Comparison of ENCODE assay signal across 15 cellular contexts in the genomic region with DNA sequence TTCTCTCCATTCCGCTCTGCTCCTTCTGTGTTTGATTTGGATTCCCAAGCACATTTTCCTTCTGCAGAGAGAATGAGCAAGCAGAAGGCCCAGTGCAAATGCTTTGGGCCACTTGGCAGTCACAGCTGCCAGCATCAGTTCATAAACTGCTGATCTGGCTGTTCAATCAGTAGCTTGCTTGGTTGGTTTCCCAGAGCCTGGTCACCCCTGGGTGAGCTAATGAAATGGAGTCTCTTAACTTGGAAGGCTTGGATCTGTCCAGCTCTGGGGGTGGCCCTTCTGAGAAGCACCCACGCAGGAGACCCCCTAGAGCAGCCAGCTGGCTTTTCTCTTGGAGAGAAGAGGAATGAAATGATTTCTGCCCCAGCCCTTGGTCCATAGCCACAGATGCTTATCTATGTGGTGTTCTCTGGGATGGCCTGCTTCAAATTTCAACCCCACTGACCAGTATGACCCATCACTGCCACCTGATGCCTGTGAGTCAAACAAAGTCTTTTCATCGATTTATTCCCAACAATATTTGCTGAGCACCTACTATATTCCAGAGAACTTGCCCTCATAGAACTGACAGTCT. TPM values are rescaled to one million over a fixed set of nuclear protein-coding genes. Genes with fewer than 3 reads are reported as not detected.
DNase-seq lines count a peak whose midpoint lies in the region; ATAC-seq and TF ChIP-seq lines count a peak whose summit lies in the region.
"Had no signal": no experiment of that assay in that cellular context is flagged by ENCODE, and none has a peak within 500 bp of the region (broad histone marks: within the 10 kb centered on the region; RNA-seq: fewer than 3 reads in every experiment).

No MANE protein-coding gene starts in this region.

- WGBS in heart right ventricle, 2 donors, result 86 to 88% methylated on average over 3 of the region's 3 CpGs
- WGBS in right lobe of liver (ENCODE audit: insufficient coverage, low coverage, low lambda C conversion rate, missing lambda C conversion rate), result 43% methylated on average over 2 of the region's 3 CpGs
- WGBS in aorta, 2 donors, result 39 to 43% methylated on average over 3 of the region's 3 CpGs

- peaks cover 10 to 36% (median 19%) of the 10 kb centered on the region in 9 donors for H3K4me1 ChIP-seq in heart right ventricle
- no peaks in the 10 kb centered on the region for H3K4me1 ChIP-seq in right lobe of liver
- H3K4me1 ChIP-seq in aorta (ENCODE audit: control insufficient read depth in 1 of 2, insufficient read depth in 2 of 2, low read length in 2 of 2), result no peaks in the 10 kb centered on the region

- H3K4me3 ChIP-seq in heart right ventricle (no peak overlapping the region), right lobe of liver (no peak overlapping the region), aorta (ENCODE audit: low read length in 2 of 2) (no peak overlapping the region)
- H3K4me3 ChIP-seq: esophagus muscularis mucosa, uterus had no signal

- TF ChIP-seq CTCF in heart right ventricle (IDR thresholded peaks at IDR 0.05), result no peak
- TF ChIP-seq CTCF in right lobe of liver (IDR thresholded peaks at IDR 0.05), result no peak

- H3K27me3 ChIP-seq in heart right ventricle (no peaks in the 10 kb centered on the region), right lobe of liver (no peaks in the 10 kb centered on the region), aorta (ENCODE audit: control insufficient read depth in 1 of 2, insufficient read depth in 2 of 2, low read length in 1 of 2) (no peaks in the 10 kb centered on the region)
- H3K27me3 ChIP-seq: esophagus muscularis mucosa, uterus had no signal

- no peaks in the 10 kb centered on the region for H3K36me3 ChIP-seq in heart right ventricle
- H3K36me3 ChIP-seq in right lobe of liver, result no peaks in the 10 kb centered on the region
- H3K36me3 ChIP-seq in aorta (ENCODE audit: control insufficient read depth in 1 of 2, insufficient read depth in 2 of 2, low read length in 1 of 2), result no peaks in the 10 kb centered on the region
- H3K36me3 ChIP-seq: esophagus muscularis mucosa, uterus had no signal

- ATAC-seq in left cardiac atrium, result peak in 1 of 2 donors; percentile 8
- ATAC-seq in heart right ventricle, result no peak
- ATAC-seq in right lobe of liver, result peak in 3 of 4 donors; percentile 17 to 71 (median 20)
- no peak for ATAC-seq in aorta (ENCODE audit: low FRiP score)
- no peak for ATAC-seq in HG02981 (IDR thresholded peaks at IDR 0.05; ENCODE audit: unreplicated experiment)
- ATAC-seq in GM21367 (IDR thresholded peaks at IDR 0.05; ENCODE audit: unreplicated experiment), result no peak

- TF ChIP-seq POLR2A in right lobe of liver (IDR thresholded peaks at IDR 0.05), result no peak

- no peak overlapping the region for H3K27ac ChIP-seq in heart right ventricle
- H3K27ac ChIP-seq in cingulate gyrus (ENCODE audit: low read depth, low read length), result peak overlapping the region; percentile 92
- H3K27ac ChIP-seq in right lobe of liver, result no peak overlapping the region
- H3K27ac ChIP-seq in aorta (ENCODE audit: low read depth in 1 of 2, low read length in 2 of 2), result no peak overlapping the region
- H3K27ac ChIP-seq: esophagus muscularis mucosa, uterus had no signal

- intact Hi-C loops in left cardiac atrium (cut with DNase I), result loop anchor here in 1 of 2 donors (10.0 kb wide), 1 partner anchor 81 kb away; a partner anchor contains a TSS
- intact Hi-C loops in heart right ventricle (cut with DNase I), result no loop called here
- intact Hi-C loops in right lobe of liver (cut with DNase I), result loop anchor here in 1 of 2 donors (10.0 kb wide), 1 partner anchor 191 kb away; no protein-coding TSS in a partner anchor
- intact Hi-C loops in aorta (cut with DNase I), result no loop called here

- H3K9me3 ChIP-seq in heart right ventricle (no peaks in the 10 kb centered on the region), right lobe of liver (no peaks in the 10 kb centered on the region), aorta (ENCODE audit: control insufficient read depth, low read length) (no peaks in the 10 kb centered on the region)
- H3K9me3 ChIP-seq: esophagus muscularis mucosa, uterus had no signal

- DNase-seq in left cardiac atrium (peak; percentile 52), heart right ventricle (no peak), right lobe of liver (no peak), aorta (peak; percentile 51 to 55), NCI-H774 (lab: John Stamatoyannopoulos, UW) (no peak)
- DNase-seq: immature natural killer cell; NCI-H1694; NK-92 treated with Interleukin-12 subunit alpha and Interleukin-12 subunit beta, amount 100 ng/mL, for 24 hours; stimulated activated CD4-positive, alpha-beta T cell treated with anti-CD3 and anti-CD28 coated beads, Interleukin-12 subunit alpha, Interleukin-12 subunit beta, amount 100 ng/mL, for 4 hours had no signal

RNA-seq across cellular contexts. Expression of a gene that starts 30.3 kb away (rescaled TPM):
- 10 to 100 TPM in 1 of 2 donors, 1 to 10 TPM in 1; 6.4 to 25.9 TPM for total RNA-seq in left cardiac atrium
- 10 to 100 TPM in 1 of 10 donors, 1 to 10 TPM in 9; 1.2 to 11.3 (median 3.2) TPM for total RNA-seq in heart right ventricle
- polyA plus RNA-seq in heart right ventricle, result 10 to 100 TPM in 1 of 2 donors, 1 to 10 TPM in 1; 7.8 to 15.0 TPM
- under 1 TPM in 1 of 6 experiments, not detected in 5; 0.16 TPM for total RNA-seq in right lobe of liver
- 10 to 100 TPM in 1 of 2 donors, under 1 TPM in 1; 0.58 to 16.4 TPM for total RNA-seq in aorta
- under 1 TPM in 1 of 2 donors, not detected in 1; 0.05 TPM for polyA plus RNA-seq in aorta
- total RNA-seq: H7 had no signal

RNA-seq across cellular contexts. Expression of a gene that starts 30.5 kb away (rescaled TPM):
- 1 to 10 TPM; 2.9 to 4.0 TPM for total RNA-seq in left cardiac atrium
- total RNA-seq in heart right ventricle, result 1 to 10 TPM; 1.1 to 3.9 (median 2.4) TPM
- polyA plus RNA-seq in heart right ventricle, result 1 to 10 TPM; 2.0 TPM
- 1 to 10 TPM; 1.6 to 3.6 (median 2.6) TPM for total RNA-seq in right lobe of liver
- total RNA-seq in aorta, result 1 to 10 TPM; 3.5 to 5.0 TPM
- 1 to 10 TPM; 1.5 to 1.6 TPM for polyA plus RNA-seq in aorta

RNA-seq across cellular contexts. Expression of a gene that starts 45.2 kb away (rescaled TPM):
- total RNA-seq in left cardiac atrium (10 to 100 TPM; 18.6 to 18.8 TPM), heart right ventricle (10 to 100 TPM; 17.3 to 32.1 (median 23.7) TPM), right lobe of liver (1 to 10 TPM; 7.0 to 8.8 (median 7.9) TPM), aorta (10 to 100 TPM; 22.2 to 38.7 TPM)
- polyA plus RNA-seq in heart right ventricle (10 to 100 TPM; 11.6 to 44.6 TPM), aorta (10 to 100 TPM in 1 of 2 donors, 1 to 10 TPM in 1; 3.5 to 14.8 TPM)

Comparison
In these comparisons a context has a peak if more than half of its experiments do, and no peak if none do; other contexts are left out.
1. DNase-seq: peak in left cardiac atrium (single experiment) and aorta (2 of 2); none in heart right ventricle (0 of 2), right lobe of liver (0 of 3) and NCI-H774 (single experiment).
2. ATAC-seq: peak in right lobe of liver (3 of 4); none in heart right ventricle (0 of 8), aorta (single experiment), HG02981 (single experiment) and GM21367 (single experiment).